In the genomic region with DNA sequence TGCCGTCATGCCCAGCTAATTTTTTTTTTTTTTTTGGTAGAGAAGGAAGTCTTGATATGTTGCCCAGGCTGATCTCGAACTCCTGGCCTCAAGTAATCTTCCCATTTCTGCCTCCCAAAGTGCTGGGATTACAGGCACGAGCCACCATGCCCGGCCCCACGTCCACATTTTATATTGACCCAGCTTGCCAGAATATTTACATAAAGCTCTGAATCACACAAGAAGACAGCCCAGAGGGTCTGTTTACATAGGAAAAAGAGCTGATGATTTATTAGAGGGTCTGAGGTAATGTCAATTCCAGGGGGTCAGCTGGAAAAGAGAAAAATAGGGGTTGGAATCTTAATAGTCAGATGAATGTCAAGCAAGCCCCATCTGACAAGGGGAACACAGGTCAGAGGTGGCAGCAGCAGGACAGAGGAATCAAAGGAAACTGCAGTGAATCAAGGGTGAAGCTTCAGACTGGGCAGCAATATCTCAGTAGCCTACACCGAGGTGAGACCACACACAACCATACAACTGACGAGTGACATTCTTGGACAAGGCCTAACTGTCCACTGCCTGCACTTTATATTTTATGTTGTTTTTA, we compare ENCODE assay signal across 28 cellular contexts. TPM values are rescaled to one million over a fixed set of nuclear protein-coding genes. Genes with fewer than 3 reads are reported as not detected.
A peak's percentile ranks its signal among the peaks of the same experiment; 100 is the strongest.
DNase-seq lines count a peak whose midpoint lies in the region; ATAC-seq, FAIRE-seq and TF ChIP-seq lines count a peak whose summit lies in the region.
"Had no signal": no experiment of that assay in that cellular context is flagged by ENCODE, and none has a peak within 500 bp of the region (broad histone marks: within the 10 kb centered on the region; RNA-seq: fewer than 3 reads in every experiment).

No MANE protein-coding gene starts in this region.

- H3K27ac Mint-ChIP-seq in activated T-helper 1 cell treated with anti-CD3 and anti-CD28 coated beads, Interleukin-12 subunit alpha, Interleukin-12 subunit beta, Interleukin-2, Interleukin-4 antibody, amounts not matched to agents 30 ng/mL and 10 ng/mL and 1 ng/mL, durations not matched to agents 14 hours and 24 hours and 36 hours = no peak overlapping the region
- H3K27ac Mint-ChIP-seq: activated naive CD8-positive, alpha-beta T cell treated with anti-CD3 and anti-CD28 coated beads for 36 hours; activated T-cell treated with anti-CD3 and anti-CD28 coated beads, Interleukin-2, amount 50 U/mL, for 72 hours; H9 had no signal

- peak; percentile 43 for FAIRE-seq in HepG2 (lab: Jason Lieb, UNC)
- FAIRE-seq: astrocyte, keratinocyte had no signal

- no peaks in the 10 kb centered on the region for H3K4me1 Mint-ChIP-seq in activated T-helper 1 cell treated with anti-CD3 and anti-CD28 coated beads, Interleukin-12 subunit alpha, Interleukin-12 subunit beta, Interleukin-2, Interleukin-4 antibody, amounts not matched to agents 30 ng/mL and 10 ng/mL and 1 ng/mL, durations not matched to agents 14 hours and 24 hours and 36 hours (ENCODE audit: low read depth)
- H3K4me1 Mint-ChIP-seq: activated naive CD8-positive, alpha-beta T cell treated with anti-CD3 and anti-CD28 coated beads for 36 hours; H9 had no signal

- H4K20me1 ChIP-seq in HepG2 (ENCODE audit: insufficient read depth, low read length) = no peaks in the 10 kb centered on the region
- H4K20me1 ChIP-seq: BLaER1 had no signal

- TF ChIP-seq CTCF in HepG2 (CRISPR knock-in tag; IDR thresholded peaks at IDR 0.05) = no peak
- no peak for TF ChIP-seq CTCF in right lobe of liver (IDR thresholded peaks at IDR 0.05)
- TF ChIP-seq CTCF in upper lobe of right lung (IDR thresholded peaks at IDR 0.05) = no peak

- H3K4me1 ChIP-seq in HepG2 (ENCODE audit: insufficient read depth, low read length) (peaks cover 51% of the 10 kb centered on the region), right lobe of liver (no peaks in the 10 kb centered on the region), upper lobe of right lung (no peaks in the 10 kb centered on the region)
- H3K4me1 ChIP-seq: Caco-2, lower lobe of right lung, tibial artery had no signal

- no peak overlapping the region for H2AFZ ChIP-seq in HepG2 (ENCODE audit: low read length)

- peak overlapping the region; percentile 33 for H3K4me2 ChIP-seq in HepG2 (ENCODE audit: low read depth, low read length)
- H3K4me2 ChIP-seq: BLaER1 had no signal

- peak; percentile 76 for DNase-seq in HepG2 (ENCODE audit: low spot score)
- no peak for DNase-seq in right lobe of liver
- peak; percentile 41 to 51 for DNase-seq in SHP77 (lab: John Stamatoyannopoulos, UW)
- DNase-seq in islet precursor cell = peak; percentile 25
- no peak for DNase-seq in activated T-helper 1 cell treated with anti-CD3 and anti-CD28 coated beads, Interleukin-12 subunit alpha, Interleukin-12 subunit beta, Interleukin-2, Interleukin-4 antibody, amounts not matched to agents 30 ng/mL and 10 ng/mL and 1 ng/mL, durations not matched to agents 14 hours and 24 hours and 36 hours (ENCODE audit: low spot score)
- no peak for DNase-seq in upper lobe of right lung
- DNase-seq: activated CD4-positive, alpha-beta T cell treated with anti-CD3 and anti-CD28 coated beads for 1 hour; activated naive CD8-positive, alpha-beta T cell treated with anti-CD3 and anti-CD28 coated beads for 36 hours; activated T-cell treated with anti-CD3 and anti-CD28 coated beads, Interleukin-2, amount 50 U/mL, for 72 hours; Caco-2; cerebellar nuclear complex; H9; hypothalamus; lower lobe of right lung; MV-4-11; NCI-H187 treated with DMSO at 0.1 percent for 48 hours; NCI-H2227 treated with DMSO at 0.1 percent for 48 hours; OCI-M1; Right ventricle myocardium superior; stimulated activated CD4-positive, alpha-beta T cell treated with anti-CD3 and anti-CD28 coated beads, Interleukin-4, amount 100 ng/mL, for 1 hour; stimulated activated naive CD8-positive, alpha-beta T cell treated with anti-CD3 and anti-CD28 coated beads, Interleukin-15, Interleukin-2, amounts not matched to agents 100 U/mL and 50 U/mL, for 24 hours; T-helper 1 cell; tibial artery had no signal

- in situ Hi-C loops in HepG2 (cut with HindIII; ENCODE audit: extremely low pct_ligation_motif_present, low pct_unique_long_range_greater_than_20kb) = loop anchor here (25.0 kb wide), 1 partner anchor 560 kb away; a partner anchor contains a TSS

- intact Hi-C loops in HepG2 (cut with micrococcal nuclease; ENCODE audit: unreplicated experiment) = no loop called here
- intact Hi-C loops in right lobe of liver (cut with DNase I) = no loop called here
- intact Hi-C loops in activated T-helper 1 cell treated with anti-CD3 and anti-CD28 coated beads, Interleukin-12 subunit alpha, Interleukin-12 subunit beta, Interleukin-2, Interleukin-4 antibody, amounts not matched to agents 30 ng/mL and 10 ng/mL and 1 ng/mL, durations not matched to agents 14 hours and 24 hours and 36 hours (cut with micrococcal nuclease) = no loop called here
- intact Hi-C loops in upper lobe of right lung (cut with DNase I) = no loop called here

- H3K36me3 Mint-ChIP-seq in activated T-helper 1 cell treated with anti-CD3 and anti-CD28 coated beads, Interleukin-12 subunit alpha, Interleukin-12 subunit beta, Interleukin-2, Interleukin-4 antibody, amounts not matched to agents 30 ng/mL and 10 ng/mL and 1 ng/mL, durations not matched to agents 14 hours and 24 hours and 36 hours (ENCODE audit: low read depth) = no peaks in the 10 kb centered on the region
- H3K36me3 Mint-ChIP-seq: activated naive CD8-positive, alpha-beta T cell treated with anti-CD3 and anti-CD28 coated beads for 36 hours had no signal

- WGBS in HepG2 (ENCODE audit: low lambda C conversion rate) = 5% methylated on average over 7 of the region's 7 CpGs
- 52% methylated on average over 6 of the region's 7 CpGs for WGBS in right lobe of liver (ENCODE audit: insufficient coverage, low coverage, low lambda C conversion rate, missing lambda C conversion rate)

- H3K4me3 ChIP-seq in HepG2 (replicated peaks in 1 of 3; ENCODE audit: insufficient read depth in 1 of 3, low read depth in 2 of 3, low read length in 3 of 3) = no peak overlapping the region
- H3K4me3 ChIP-seq in right lobe of liver = no peak overlapping the region
- H3K4me3 ChIP-seq in upper lobe of right lung = no peak overlapping the region
- H3K4me3 ChIP-seq: BLaER1, lower lobe of right lung, tibial artery had no signal

- no peaks in the 10 kb centered on the region for H3K79me2 ChIP-seq in HepG2 (ENCODE audit: insufficient read depth, low read length)

- TF ChIP-seq POLR2A in HepG2 (IDR thresholded peaks at IDR 0.05; ENCODE audit: insufficient read depth in 1 of 2, low read depth in 2 of 2, low read length in 2 of 2) (no peak), right lobe of liver (IDR thresholded peaks at IDR 0.05) (no peak)

- no peak overlapping the region for H3K9ac ChIP-seq in HepG2 (ENCODE audit: insufficient read depth, low read depth, low read length)
- H3K9ac ChIP-seq: BLaER1 had no signal

- H3K9me3 Mint-ChIP-seq in activated T-helper 1 cell treated with anti-CD3 and anti-CD28 coated beads, Interleukin-12 subunit alpha, Interleukin-12 subunit beta, Interleukin-2, Interleukin-4 antibody, amounts not matched to agents 30 ng/mL and 10 ng/mL and 1 ng/mL, durations not matched to agents 14 hours and 24 hours and 36 hours = no peaks in the 10 kb centered on the region
- H3K9me3 Mint-ChIP-seq: activated naive CD8-positive, alpha-beta T cell treated with anti-CD3 and anti-CD28 coated beads for 36 hours; activated T-cell treated with anti-CD3 and anti-CD28 coated beads, Interleukin-2, amount 50 U/mL, for 72 hours had no signal

- H3K36me3 ChIP-seq in HepG2 (replicated peaks in 1 of 2; ENCODE audit: control insufficient read depth in 1 of 2, insufficient read depth in 2 of 2, low read length in 2 of 2) (no peaks in the 10 kb centered on the region), right lobe of liver (no peaks in the 10 kb centered on the region), upper lobe of right lung (no peaks in the 10 kb centered on the region)
- H3K36me3 ChIP-seq: BLaER1, lower lobe of right lung, tibial artery had no signal

- TF ChIP-seq EP300 in HepG2 (IDR thresholded peaks at IDR 0.05; ENCODE audit: low read depth in 2 of 2, low read length in 2 of 2) (peak in 1 of 2 experiments; percentile 20; a peak in 1 of 4 replicates), HepG2 (CRISPR knock-in tag; IDR thresholded peaks at IDR 0.05; ENCODE audit: borderline replicate concordance) (no peak)

- no TSS peak for BruUV-seq in HepG2 (replicated peaks; lab: Mats Ljungman, UMichigan)

- peaks cover 59% of the 10 kb centered on the region for H3K27me3 Mint-ChIP-seq in activated T-helper 1 cell treated with anti-CD3 and anti-CD28 coated beads, Interleukin-12 subunit alpha, Interleukin-12 subunit beta, Interleukin-2, Interleukin-4 antibody, amounts not matched to agents 30 ng/mL and 10 ng/mL and 1 ng/mL, durations not matched to agents 14 hours and 24 hours and 36 hours (ENCODE audit: insufficient read depth)

- no peaks in the 10 kb centered on the region; a peak in 1 of 5 replicates for H3K27me3 ChIP-seq in HepG2 (ENCODE audit: control insufficient read depth in 1 of 2, insufficient read depth in 2 of 2, low read length in 2 of 2)
- no peaks in the 10 kb centered on the region for H3K27me3 ChIP-seq in right lobe of liver
- peaks cover 18% of the 10 kb centered on the region for H3K27me3 ChIP-seq in upper lobe of right lung
- H3K27me3 ChIP-seq: BLaER1 had no signal

- CTCF ChIA-PET in HepG2 (lab: Yijun Ruan, JAX; ENCODE audit: low intra/inter-chr PET ratio, low total read pairs) = no interaction called here

- POLR2A ChIA-PET in HepG2 (lab: Yijun Ruan, JAX) = interaction anchor here (0.7 to 1.3 kb wide), 4 partner anchors 10 to 18 kb away, joined by 3 to 6 read pairs (median 4); no protein-coding TSS in a partner anchor

- H3K9me3 ChIP-seq in HepG2 (ENCODE audit: low read length) = no peaks in the 10 kb centered on the region
- H3K9me3 ChIP-seq in right lobe of liver = no peaks in the 10 kb centered on the region
- no peaks in the 10 kb centered on the region for H3K9me3 ChIP-seq in upper lobe of right lung
- H3K9me3 ChIP-seq: BLaER1, Caco-2, lower lobe of right lung, tibial artery had no signal

- ATAC-seq in HepG2 (peak; percentile 95), right lobe of liver (no peak), GM18511 (IDR thresholded peaks at IDR 0.05; ENCODE audit: unreplicated experiment) (no peak), upper lobe of right lung (no peak), GM21526 (IDR thresholded peaks at IDR 0.05; ENCODE audit: low FRiP score, unreplicated experiment) (no peak)
- ATAC-seq: activated T-cell treated with anti-CD3 and anti-CD28 coated beads, Interleukin-2, amount 50 U/mL, for 72 hours; lower lobe of right lung; stimulated activated naive CD8-positive, alpha-beta T cell treated with anti-CD3 and anti-CD28 coated beads, Interleukin-15, Interleukin-2, amounts not matched to agents 100 U/mL and 50 U/mL, for 24 hours had no signal

- no peak overlapping the region for H3K4me3 Mint-ChIP-seq in activated T-helper 1 cell treated with anti-CD3 and anti-CD28 coated beads, Interleukin-12 subunit alpha, Interleukin-12 subunit beta, Interleukin-2, Interleukin-4 antibody, amounts not matched to agents 30 ng/mL and 10 ng/mL and 1 ng/mL, durations not matched to agents 14 hours and 24 hours and 36 hours
- H3K4me3 Mint-ChIP-seq: activated naive CD8-positive, alpha-beta T cell treated with anti-CD3 and anti-CD28 coated beads for 36 hours; activated T-cell treated with anti-CD3 and anti-CD28 coated beads, Interleukin-2, amount 50 U/mL, for 72 hours; H9 had no signal

- H3K27ac ChIP-seq in HepG2 (ENCODE audit: extremely low read length, insufficient read depth, low read length) (peak overlapping the region; percentile 73), right lobe of liver (no peak overlapping the region), upper lobe of right lung (no peak overlapping the region)
- H3K27ac ChIP-seq: BLaER1, lower lobe of right lung, tibial artery had no signal

- TF ChIP-seq RAD21 in HepG2 (CRISPR knock-in tag; IDR thresholded peaks at IDR 0.05) = no peak

RNA-seq across cellular contexts. Expression of a gene that starts 15.8 kb away (rescaled TPM):
- 48.1 and 59.8 TPM in 2 replicates for total RNA-seq in HepG2 (2016; rRNA removed; fragmentation: Illumina TruSeq; extraction: Trizol)
- 35.7 and 39.2 TPM in 2 replicates for total RNA-seq in HepG2 (2016; cell fraction: cytosol; rRNA removed; fragmentation: Illumina TruSeq; extraction: Trizol; ENCODE audit: low read depth)
- 48.7 and 55.8 TPM in 2 replicates for total RNA-seq in HepG2 (2016; cell fraction: insoluble cytoplasmic fraction; rRNA removed; fragmentation: Illumina TruSeq; extraction: Trizol)
- total RNA-seq in HepG2 (2016; cell fraction: membrane; rRNA removed; fragmentation: Illumina TruSeq; extraction: Trizol) = 37.2 and 42.1 TPM in 2 replicates
- total RNA-seq in HepG2 (2016; cell fraction: nucleus; rRNA removed; fragmentation: Illumina TruSeq; extraction: Trizol) = 58.3 and 64.6 TPM in 2 replicates
- 12.2 and 12.6 TPM in 2 replicates for polyA plus RNA-seq in HepG2 (2011; rRNA removed)
- polyA plus RNA-seq in HepG2 (2011; cell fraction: cytosol; rRNA removed) = 5.8 and 6.0 TPM in 2 replicates
- 18.9 and 23.2 TPM in 2 replicates for polyA plus RNA-seq in HepG2 (2011; cell fraction: nucleus; rRNA removed)
- 15.3 and 20.8 TPM in 2 replicates for polyA plus RNA-seq in HepG2 (2012)
- 3.5 and 4.7 TPM in 2 replicates for polyA plus RNA-seq in HepG2 (2016; cell fraction: cytosol; fragmentation: Illumina TruSeq; extraction: Trizol; ENCODE audit: low read depth)
- 30.2 and 31.7 TPM in 2 replicates for polyA plus RNA-seq in HepG2 (2016; cell fraction: insoluble cytoplasmic fraction; fragmentation: Illumina TruSeq; extraction: Trizol; ENCODE audit: low read depth)
- 7.6 and 8.6 TPM in 2 replicates for polyA plus RNA-seq in HepG2 (2016; cell fraction: membrane; fragmentation: Illumina TruSeq; extraction: Trizol; ENCODE audit: low read depth)
- 55.6 and 64.3 TPM in 2 replicates for polyA plus RNA-seq in HepG2 (2016; cell fraction: nucleus; fragmentation: Illumina TruSeq; extraction: Trizol; ENCODE audit: insufficient read depth, low read depth)
- polyA minus RNA-seq in HepG2 (2011; rRNA and poly(A)+ RNA removed; ENCODE audit: low replicate concordance) = 9.0 and 14.8 TPM in 2 replicates
- polyA minus RNA-seq in HepG2 (2011; cell fraction: cytosol; rRNA and poly(A)+ RNA removed) = 15.4 and 17.1 TPM in 2 replicates
- 88.7 and 96.8 TPM in 2 replicates for polyA minus RNA-seq in HepG2 (2011; cell fraction: nucleus; rRNA and poly(A)+ RNA removed)
- total RNA-seq in right lobe of liver = 10 to 100 TPM in 3 of 6 experiments, 1 to 10 TPM in 3; 7.1 to 14.2 (median 10.0) TPM
- total RNA-seq in activated T-helper 1 cell treated with anti-CD3 and anti-CD28 coated beads, Interleukin-12 subunit alpha, Interleukin-12 subunit beta, Interleukin-2, Interleukin-4 antibody, amounts not matched to agents 30 ng/mL and 10 ng/mL and 1 ng/mL, durations not matched to agents 14 hours and 24 hours and 36 hours = 33.4 and 36.1 TPM in 2 replicates
- 32.9 TPM for total RNA-seq in upper lobe of right lung

Comparison
In these comparisons a context has a peak if more than half of its experiments do, and no peak if none do; other contexts are left out.
1. DNase-seq: peak in HepG2 (single experiment), SHP77 (2 of 2) and islet precursor cell (single experiment); none in right lobe of liver (0 of 3), activated T-helper 1 cell treated with anti-CD3 and anti-CD28 coated beads, Interleukin-12 subunit alpha, Interleukin-12 subunit beta, Interleukin-2, Interleukin-4 antibody, amounts not matched to agents 30 ng/mL and 10 ng/mL and 1 ng/mL, durations not matched to agents 14 hours and 24 hours and 36 hours (single experiment) and upper lobe of right lung (single experiment).